1 cellular context compared by ENCODE assay signal in genomic region chr2:20621366-20622295, GRCh38.
A peak's percentile ranks its signal among the peaks of the same experiment; 100 is the strongest.
TF ChIP-seq lines count a peak whose summit lies in the region.

No MANE protein-coding gene starts in this region.

TF ChIP-seq in K562, 482 proteins besides CTCF, POLR2A, EP300 and RAD21:
- TF ChIP-seq BCOR (IDR thresholded peaks at IDR 0.05) (no peak), ZKSCAN3 (CRISPR knock-in tag; IDR thresholded peaks at IDR 0.05) (no peak), ZZZ3 (IDR thresholded peaks at IDR 0.05) (no peak), ASH1L (IDR thresholded peaks at IDR 0.05; ENCODE audit: borderline replicate concordance, low read depth, partially characterized antibody) (no peak), ZNF174 (CRISPR knock-in tag; IDR thresholded peaks at IDR 0.05) (no peak), FOXK2 (conservative IDR thresholded peaks at IDR 0.05 in 1 of 2, IDR thresholded peaks at IDR 0.05 in 1 of 2; ENCODE audit: low read depth in 2 of 2) (no peak), ZNF75A (CRISPR knock-in tag; IDR thresholded peaks at IDR 0.05) (no peak), ZNF24 (IDR thresholded peaks at IDR 0.05) (peak; percentile 67; the same call in 1 of the 2 replicates)
